1 cellular context compared by ENCODE assay signal in the genomic region with DNA sequence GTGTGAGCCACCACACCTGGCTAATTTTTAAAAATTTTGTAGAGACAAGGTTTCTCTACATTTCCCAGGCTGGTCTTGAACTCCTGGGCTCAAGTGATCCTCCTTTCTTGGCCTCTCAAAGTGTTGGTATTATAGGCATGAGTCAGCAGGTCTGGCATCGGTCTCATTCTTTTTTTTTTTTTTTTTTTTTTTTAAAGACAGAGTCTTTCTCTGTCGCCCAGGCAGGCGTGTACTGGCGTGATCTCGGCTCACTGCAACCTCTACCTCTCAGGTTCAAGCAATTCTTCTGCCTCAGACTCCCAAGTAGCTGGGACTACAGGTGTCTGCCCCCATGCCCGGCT. TPM values are rescaled to one million over a fixed set of nuclear protein-coding genes. Genes with fewer than 3 reads are reported as not detected.
"Had no signal": no experiment of that assay in that cellular context is flagged by ENCODE, and none has a peak within 500 bp of the region (broad histone marks: within the 10 kb centered on the region; RNA-seq: fewer than 3 reads in every experiment).

No MANE protein-coding gene starts in this region.

RNA-seq across cellular contexts. Expression of a gene that starts 37.6 kb away (rescaled TPM):
- total RNA-seq: fibroblast of villous mesenchyme had no signal
